In genomic region chr16:55567382-55567781, GRCh38 we compare ENCODE assay signal across 19 cellular contexts. TPM values are rescaled to one million over a fixed set of nuclear protein-coding genes. Genes with fewer than 3 reads are reported as not detected.
DNase-seq lines count a peak whose midpoint lies in the region; ATAC-seq and TF ChIP-seq lines count a peak whose summit lies in the region.
"Had no signal": no experiment of that assay in that cellular context is flagged by ENCODE, and none has a peak within 500 bp of the region (broad histone marks: within the 10 kb centered on the region; RNA-seq: fewer than 3 reads in every experiment).

No MANE protein-coding gene starts in this region.

- peak; percentile 88 for ATAC-seq in left ventricle myocardium superior
- ATAC-seq in GM21619 (IDR thresholded peaks at IDR 0.05; ENCODE audit: unreplicated experiment): no peak
- ATAC-seq: GM12878, left colon had no signal

- no peak overlapping the region for H3K27ac ChIP-seq in brain microvascular endothelial cell
- no peak overlapping the region for H3K27ac ChIP-seq in CD8-positive, alpha-beta memory T cell (ENCODE audit: low read depth, low read length)
- H3K27ac ChIP-seq: neural progenitor cell had no signal

- no peaks in the 10 kb centered on the region for H3K9me3 ChIP-seq in CD8-positive, alpha-beta memory T cell (ENCODE audit: low read length)
- H3K9me3 ChIP-seq: MG63 had no signal

- peaks cover 5% of the 10 kb centered on the region for H3K9me3 Mint-ChIP-seq in type B pancreatic cell
- H3K9me3 Mint-ChIP-seq in CD8-positive, alpha-beta memory T cell: no peaks in the 10 kb centered on the region
- H3K9me3 Mint-ChIP-seq: neural progenitor cell had no signal

- DNase-seq in SIG-M5 treated with dmso at 0.1 percent for 504 hours (lab: John Stamatoyannopoulos, UW; ENCODE audit: unreplicated experiment) (peak; percentile 51), SIG-M5 (lab: John Stamatoyannopoulos, UW) (no peak), brain microvascular endothelial cell (peak; percentile 18), left ventricle myocardium superior (no peak), type B pancreatic cell (ENCODE audit: extremely low spot score, unreplicated experiment) (no peak), NCI-H345 (lab: John Stamatoyannopoulos, UW) (no peak)
- no peak for DNase-seq in CD8-positive, alpha-beta memory T cell
- DNase-seq: activated CD8-positive, alpha-beta memory T cell treated with anti-CD3 and anti-CD28 coated beads for 24 hours; activated naive CD4-positive, alpha-beta T cell treated with Interleukin-2 at 50 U/mL for 16 hours; cerebellar nuclear complex; DMS53; left colon; MG63; stimulated activated CD4-positive, alpha-beta T cell treated with anti-CD3 and anti-CD28 coated beads, Interleukin-15, amount 100 ng/mL, for 24 hours had no signal

- no peak overlapping the region for H3K4me3 ChIP-seq in brain microvascular endothelial cell (ENCODE audit: low read depth, low read length)
- H3K4me3 ChIP-seq in CD8-positive, alpha-beta memory T cell (ENCODE audit: low read length): no peak overlapping the region
- H3K4me3 ChIP-seq: GM12878, MG63, neural progenitor cell had no signal

- H3K4me3 Mint-ChIP-seq in type B pancreatic cell: peak overlapping the region; percentile 91
- H3K4me3 Mint-ChIP-seq in CD8-positive, alpha-beta memory T cell: no peak overlapping the region
- H3K4me3 Mint-ChIP-seq: neural progenitor cell had no signal

- H3K36me3 ChIP-seq in brain microvascular endothelial cell (replicated peaks): no peaks in the 10 kb centered on the region
- no peaks in the 10 kb centered on the region for H3K36me3 ChIP-seq in CD8-positive, alpha-beta memory T cell (ENCODE audit: insufficient read depth, low read length)
- H3K36me3 ChIP-seq: MG63, neural progenitor cell had no signal

- intact Hi-C loops in left ventricle myocardium superior (cut with micrococcal nuclease): no loop called here

- H3K27me3 Mint-ChIP-seq in type B pancreatic cell: no peaks in the 10 kb centered on the region
- H3K27me3 Mint-ChIP-seq in CD8-positive, alpha-beta memory T cell: peaks cover 2 to 4% of the 10 kb centered on the region in 2 donors

- CTCF ChIA-PET in CD8-positive, alpha-beta memory T cell (lab: Charles Lee): no interaction called here

- no peak for TF ChIP-seq CTCF in brain microvascular endothelial cell (IDR thresholded peaks at IDR 0.05; ENCODE audit: low read depth, low read length, missing control alignments)
- no peak for TF ChIP-seq CTCF in type B pancreatic cell (conservative IDR thresholded peaks at IDR 0.05)

- peak overlapping the region; percentile 96 for H3K27ac Mint-ChIP-seq in type B pancreatic cell
- H3K27ac Mint-ChIP-seq in CD8-positive, alpha-beta memory T cell: no peak overlapping the region
- H3K27ac Mint-ChIP-seq: neural progenitor cell had no signal

- H3K4me1 Mint-ChIP-seq in type B pancreatic cell (ENCODE audit: unreplicated experiment): peaks cover 21% of the 10 kb centered on the region
- H3K4me1 Mint-ChIP-seq in CD8-positive, alpha-beta memory T cell: no peaks in the 10 kb centered on the region

- POLR2A ChIA-PET in CD8-positive, alpha-beta memory T cell (lab: Charles Lee): no interaction called here

- H3K36me3 Mint-ChIP-seq in type B pancreatic cell: peaks cover 8% of the 10 kb centered on the region
- no peaks in the 10 kb centered on the region for H3K36me3 Mint-ChIP-seq in CD8-positive, alpha-beta memory T cell
- H3K36me3 Mint-ChIP-seq: neural progenitor cell had no signal

- H3K4me1 ChIP-seq in CD8-positive, alpha-beta memory T cell (ENCODE audit: insufficient read depth, low read length): no peaks in the 10 kb centered on the region
- H3K4me1 ChIP-seq: neural progenitor cell had no signal

- in situ Hi-C loops in brain microvascular endothelial cell (cut with HindIII; ENCODE audit: low pct_ligation_motif_present, low sequenced_read_pairs): no loop called here

- no peaks in the 10 kb centered on the region for H3K27me3 ChIP-seq in brain microvascular endothelial cell (replicated peaks)
- H3K27me3 ChIP-seq in CD8-positive, alpha-beta memory T cell (ENCODE audit: insufficient read depth, low read length, poor library complexity, severe bottlenecking): no peaks in the 10 kb centered on the region
- H3K27me3 ChIP-seq: MG63, neural progenitor cell had no signal

RNA-seq across cellular contexts. Expression of gene CAPNS2, which starts 0.9 kb away (rescaled TPM):
- not detected for total RNA-seq in left ventricle myocardium superior
- 4.7 and 24.6 TPM in 2 replicates for total RNA-seq in type B pancreatic cell (ENCODE audit: low replicate concordance)
- total RNA-seq in CD8-positive, alpha-beta memory T cell: not detected
- polyA plus RNA-seq in CD8-positive, alpha-beta memory T cell: not detected
- total RNA-seq: A673, GM12878, H1 had no signal
- polyA plus RNA-seq: GM12878, H1 had no signal

RNA-seq across cellular contexts. Expression of gene LPCAT2, which starts 58.5 kb away (rescaled TPM):
- total RNA-seq in left ventricle myocardium superior: 8.3 TPM
- 18.9 and 38.6 TPM in 2 replicates for total RNA-seq in type B pancreatic cell (ENCODE audit: low replicate concordance)
- 1 to 10 TPM in 1 of 2 experiments, under 1 TPM in 1; 0.33 to 1.2 TPM for total RNA-seq in CD8-positive, alpha-beta memory T cell
- 0.29 TPM for polyA plus RNA-seq in CD8-positive, alpha-beta memory T cell
- total RNA-seq: GM12878 had no signal

Comparison
In these comparisons a context has a peak if more than half of its experiments do, and no peak if none do; other contexts are left out.
1. DNase-seq: peak in SIG-M5 treated with dmso at 0.1 percent for 504 hours (single experiment) and brain microvascular endothelial cell (single experiment); none in SIG-M5 (single experiment), left ventricle myocardium superior (single experiment), type B pancreatic cell (single experiment), CD8-positive, alpha-beta memory T cell (0 of 5) and NCI-H345 (single experiment).